Comparison of ENCODE assay signal across 1 cellular context in the genomic region with DNA sequence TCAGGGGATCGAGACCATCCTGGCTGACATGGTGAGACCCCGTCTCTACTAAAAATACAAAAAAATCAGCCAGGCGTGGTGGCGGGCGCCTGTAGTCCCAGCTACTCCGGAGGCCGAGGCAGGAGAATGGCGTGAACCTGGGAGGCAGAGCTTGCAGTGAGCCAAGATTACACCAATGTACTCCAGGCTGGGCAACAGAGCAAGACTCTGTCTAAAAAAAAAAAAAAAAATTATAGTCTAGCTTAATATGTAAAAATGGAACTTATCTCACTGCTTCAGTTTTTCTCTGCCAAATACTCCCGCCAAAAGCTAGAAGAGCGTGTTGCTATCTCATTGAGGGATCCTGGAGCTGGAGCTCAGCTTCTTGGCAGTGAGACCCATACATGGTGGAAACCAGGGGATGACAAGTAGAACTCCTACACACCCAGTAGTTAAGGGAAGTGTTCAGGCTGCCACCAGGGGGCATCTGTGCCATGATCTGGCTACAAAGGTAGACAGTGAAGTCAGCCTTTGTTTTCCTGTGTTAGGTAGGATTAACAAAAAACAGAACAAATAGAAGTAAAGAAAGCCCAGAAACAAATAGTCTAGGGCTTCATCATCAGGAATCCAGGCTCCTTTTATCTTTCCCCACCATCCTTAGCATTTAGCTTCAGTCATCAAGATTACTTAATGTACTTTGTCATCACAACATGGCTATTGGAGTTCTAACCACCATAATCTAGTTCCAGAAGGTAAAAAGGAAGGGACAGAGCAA.
A peak's percentile ranks its signal among the peaks of the same experiment; 100 is the strongest.
TF ChIP-seq lines count a peak whose summit lies in the region.

No MANE protein-coding gene starts in this region.

TF ChIP-seq in HepG2, 621 proteins besides CTCF, POLR2A, EP300 and RAD21 (continued from another document):
- TF ChIP-seq SOX13 (IDR thresholded peaks at IDR 0.05) (no peak), SOX13 (CRISPR knock-in tag; conservative IDR thresholded peaks at IDR 0.05 in 1 of 2, IDR thresholded peaks at IDR 0.05 in 1 of 2) (peak in 1 of 2 experiments; percentile 36; a peak in 1 of 4 replicates), MIXL1 (CRISPR knock-in tag; IDR thresholded peaks at IDR 0.05) (0 out of 2 replicates have a peak, but pooled peaks have one; percentile 18), DPF2 (CRISPR knock-in tag; IDR thresholded peaks at IDR 0.05; ENCODE audit: borderline replicate concordance, low read depth) (no peak), HNF4G (IDR thresholded peaks at IDR 0.05; ENCODE audit: borderline replicate concordance, low read depth, low read length) (no peak), HNF4G (CRISPR knock-in tag; IDR thresholded peaks at IDR 0.05; ENCODE audit: borderline replicate concordance, low read depth) (no peak), ZNF326 (CRISPR knock-in tag; IDR thresholded peaks at IDR 0.05; ENCODE audit: borderline replicate concordance) (no peak), SMC3 (IDR thresholded peaks at IDR 0.05; ENCODE audit: low read length) (peak; percentile 92), ZBTB7A (CRISPR knock-in tag; IDR thresholded peaks at IDR 0.05) (no peak), XRCC5 (optimal IDR thresholded peaks at IDR 0.05; ENCODE audit: low read length) (peak; percentile 40)
- TF ChIP-seq, protein P1, sequence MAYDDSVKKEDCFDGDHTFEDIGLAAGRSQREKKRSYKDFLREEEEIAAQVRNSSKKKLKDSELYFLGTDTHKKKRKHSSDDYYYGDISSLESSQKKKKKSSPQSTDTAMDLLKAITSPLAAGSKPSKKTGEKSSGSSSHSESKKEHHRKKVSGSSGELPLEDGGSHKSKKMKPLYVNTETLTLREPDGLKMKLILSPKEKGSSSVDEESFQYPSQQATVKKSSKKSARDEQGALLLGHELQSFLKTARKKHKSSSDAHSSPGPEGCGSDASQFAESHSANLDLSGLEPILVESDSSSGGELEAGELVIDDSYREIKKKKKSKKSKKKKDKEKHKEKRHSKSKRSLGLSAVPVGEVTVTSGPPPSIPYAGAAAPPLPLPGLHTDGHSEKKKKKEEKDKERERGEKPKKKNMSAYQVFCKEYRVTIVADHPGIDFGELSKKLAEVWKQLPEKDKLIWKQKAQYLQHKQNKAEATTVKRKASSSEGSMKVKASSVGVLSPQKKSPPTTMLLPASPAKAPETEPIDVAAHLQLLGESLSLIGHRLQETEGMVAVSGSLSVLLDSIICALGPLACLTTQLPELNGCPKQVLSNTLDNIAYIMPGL (CRISPR knock-in tag; IDR thresholded peaks at IDR 0.05; ENCODE audit: borderline replicate concordance in 1 of 2, low read depth in 1 of 2) = peak in 1 of 2 experiments; percentile 39; a peak in 1 of 4 replicates
- TF ChIP-seq, protein P2, sequence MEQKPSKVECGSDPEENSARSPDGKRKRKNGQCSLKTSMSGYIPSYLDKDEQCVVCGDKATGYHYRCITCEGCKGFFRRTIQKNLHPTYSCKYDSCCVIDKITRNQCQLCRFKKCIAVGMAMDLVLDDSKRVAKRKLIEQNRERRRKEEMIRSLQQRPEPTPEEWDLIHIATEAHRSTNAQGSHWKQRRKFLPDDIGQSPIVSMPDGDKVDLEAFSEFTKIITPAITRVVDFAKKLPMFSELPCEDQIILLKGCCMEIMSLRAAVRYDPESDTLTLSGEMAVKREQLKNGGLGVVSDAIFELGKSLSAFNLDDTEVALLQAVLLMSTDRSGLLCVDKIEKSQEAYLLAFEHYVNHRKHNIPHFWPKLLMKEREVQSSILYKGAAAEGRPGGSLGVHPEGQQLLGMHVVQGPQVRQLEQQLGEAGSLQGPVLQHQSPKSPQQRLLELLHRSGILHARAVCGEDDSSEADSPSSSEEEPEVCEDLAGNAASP (CRISPR knock-in tag; IDR thresholded peaks at IDR 0.05; ENCODE audit: borderline replicate concordance) = 0 out of 2 replicates have a peak, but pooled peaks have one; percentile 23
- TF ChIP-seq, protein P3, sequence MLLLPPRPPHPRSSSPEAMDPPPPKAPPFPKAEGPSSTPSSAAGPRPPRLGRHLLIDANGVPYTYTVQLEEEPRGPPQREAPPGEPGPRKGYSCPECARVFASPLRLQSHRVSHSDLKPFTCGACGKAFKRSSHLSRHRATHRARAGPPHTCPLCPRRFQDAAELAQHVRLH (CRISPR knock-in tag; IDR thresholded peaks at IDR 0.05; ENCODE audit: borderline replicate concordance, low read depth) = 0 out of 2 replicates have a peak, but pooled peaks have one; percentile 37
- TF ChIP-seq, protein P4, sequence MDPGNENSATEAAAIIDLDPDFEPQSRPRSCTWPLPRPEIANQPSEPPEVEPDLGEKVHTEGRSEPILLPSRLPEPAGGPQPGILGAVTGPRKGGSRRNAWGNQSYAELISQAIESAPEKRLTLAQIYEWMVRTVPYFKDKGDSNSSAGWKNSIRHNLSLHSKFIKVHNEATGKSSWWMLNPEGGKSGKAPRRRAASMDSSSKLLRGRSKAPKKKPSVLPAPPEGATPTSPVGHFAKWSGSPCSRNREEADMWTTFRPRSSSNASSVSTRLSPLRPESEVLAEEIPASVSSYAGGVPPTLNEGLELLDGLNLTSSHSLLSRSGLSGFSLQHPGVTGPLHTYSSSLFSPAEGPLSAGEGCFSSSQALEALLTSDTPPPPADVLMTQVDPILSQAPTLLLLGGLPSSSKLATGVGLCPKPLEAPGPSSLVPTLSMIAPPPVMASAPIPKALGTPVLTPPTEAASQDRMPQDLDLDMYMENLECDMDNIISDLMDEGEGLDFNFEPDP (CRISPR knock-in tag; conservative IDR thresholded peaks at IDR 0.05) = no peak
